21 cellular contexts compared by ENCODE assay signal in genomic region chr1:45407888-45408287, GRCh38.
"Had no signal": no experiment of that assay in that cellular context is flagged by ENCODE, and none has a peak within 500 bp of the region (broad histone marks: within the 10 kb centered on the region; RNA-seq: fewer than 3 reads in every experiment).

No MANE protein-coding gene starts in this region.

- H3K9me3 ChIP-seq: gastroesophageal sphincter, pancreas, psoas muscle, right atrium auricular region, thyroid gland had no signal

- H3K4me1 ChIP-seq: gastroesophageal sphincter, pancreas, psoas muscle, right atrium auricular region, thyroid gland had no signal

- H3K27me3 ChIP-seq: cardiac muscle cell, gastroesophageal sphincter, pancreas, right atrium auricular region, thyroid gland had no signal

- H3K4me1 Mint-ChIP-seq: nephron had no signal

- H3K27me3 Mint-ChIP-seq: stimulated activated naive CD8-positive, alpha-beta T cell treated with anti-CD3 and anti-CD28 coated beads, Interleukin-15, Interleukin-2, amounts not matched to agents 100 ng/mL and 50 ng/mL, for 24 hours had no signal

- H3K36me3 Mint-ChIP-seq: activated naive CD8-positive, alpha-beta T cell treated with anti-CD3 and anti-CD28 coated beads, Interleukin-2, amount 10 ng/mL, durations not matched to agents 7 days and 5 days had no signal

- H3K4me3 Mint-ChIP-seq: activated naive CD8-positive, alpha-beta T cell treated with anti-CD3 and anti-CD28 coated beads, Interleukin-2, amount 10 ng/mL, durations not matched to agents 7 days and 5 days; nephron; stimulated activated naive CD8-positive, alpha-beta T cell treated with anti-CD3 and anti-CD28 coated beads, Interleukin-15, Interleukin-2, amounts not matched to agents 100 ng/mL and 50 ng/mL, for 24 hours had no signal

- H3K36me3 ChIP-seq: cardiac muscle cell, gastroesophageal sphincter, pancreas, right atrium auricular region, thyroid gland, WERI-Rb-1 had no signal

- H3K9me3 Mint-ChIP-seq: activated naive CD8-positive, alpha-beta T cell treated with anti-CD3 and anti-CD28 coated beads, Interleukin-2, amount 10 ng/mL, durations not matched to agents 7 days and 5 days; activated T-helper 2 cell treated with anti-CD3 and anti-CD28 coated beads, Interferon-gamma antibody, Interleukin-2, Interleukin-4, amounts not matched to agents 10 μg/mL and 5 μg/mL and 100 μg/mL, durations not matched to agents 14 hours and 24 hours and 36 hours; nephron; stimulated activated naive CD8-positive, alpha-beta T cell treated with anti-CD3 and anti-CD28 coated beads, Interleukin-15, Interleukin-2, amounts not matched to agents 100 ng/mL and 50 ng/mL, for 24 hours had no signal

- FAIRE-seq: pancreas had no signal

- H3K27ac ChIP-seq: cardiac muscle cell, epithelial cell of prostate, gastroesophageal sphincter, pancreas, psoas muscle, right atrium auricular region, thyroid gland, WERI-Rb-1 had no signal

- DNase-seq: activated CD4-positive, alpha-beta T cell treated with anti-CD3 and anti-CD28 coated beads for 1 hour; activated CD4-positive, alpha-beta T cell treated with anti-CD3 and anti-CD28 coated beads, Interleukin-2, amount 50 U/mL, for 1 hour; activated naive CD4-positive, alpha-beta T cell; activated naive CD8-positive, alpha-beta T cell treated with anti-CD3 and anti-CD28 coated beads, Interleukin-2, amount 10 ng/mL, durations not matched to agents 7 days and 5 days; activated T-cell treated with anti-CD3 and anti-CD28 coated beads, Interleukin-2, amount 50 U/mL, for 1 hour; amygdala; head of caudate nucleus; hypothalamus; pancreas; psoas muscle; stimulated activated CD4-positive, alpha-beta T cell treated with anti-CD3 and anti-CD28 coated beads, Interleukin-4, amount 100 ng/mL, for 24 hours; substantia nigra; thyroid gland; WERI-Rb-1 had no signal

- H3K4me3 ChIP-seq: cardiac muscle cell, gastroesophageal sphincter, pancreas, psoas muscle, right atrium auricular region, thyroid gland had no signal

- H3K27ac Mint-ChIP-seq: activated naive CD8-positive, alpha-beta T cell treated with anti-CD3 and anti-CD28 coated beads, Interleukin-2, amount 10 ng/mL, durations not matched to agents 7 days and 5 days; activated T-helper 2 cell treated with anti-CD3 and anti-CD28 coated beads, Interferon-gamma antibody, Interleukin-2, Interleukin-4, amounts not matched to agents 10 μg/mL and 5 μg/mL and 100 μg/mL, durations not matched to agents 14 hours and 24 hours and 36 hours; nephron; stimulated activated naive CD8-positive, alpha-beta T cell treated with anti-CD3 and anti-CD28 coated beads, Interleukin-15, Interleukin-2, amounts not matched to agents 100 ng/mL and 50 ng/mL, for 24 hours had no signal

- ATAC-seq: gastroesophageal sphincter, pancreas, psoas muscle had no signal
